Comparison of ENCODE assay signal across 15 cellular contexts in genomic region chrX:132266583-132267355, GRCh38. TPM values are rescaled to one million over a fixed set of nuclear protein-coding genes. Genes with fewer than 3 reads are reported as not detected.
DNase-seq lines count a peak whose midpoint lies in the region; ATAC-seq and TF ChIP-seq lines count a peak whose summit lies in the region.
"Had no signal": no experiment of that assay in that cellular context is flagged by ENCODE, and none has a peak within 500 bp of the region (broad histone marks: within the 10 kb centered on the region; RNA-seq: fewer than 3 reads in every experiment).

No MANE protein-coding gene starts in this region.

- H3K9ac ChIP-seq in fibroblast of lung (ENCODE audit: insufficient read depth, low read length), result no peak overlapping the region
- H3K9ac ChIP-seq: BLaER1 treated with 17β-estradiol and CSF1 and Interleukin-3, amounts not matched to agents 10 nM and 100 nM had no signal

- H3K27ac ChIP-seq in fibroblast of lung (ENCODE audit: insufficient read depth, low read length) (no peak overlapping the region), uterus (peak overlapping the region; percentile 64 to 75), ascending aorta (no peak overlapping the region)
- H3K27ac ChIP-seq: BLaER1 treated with 17β-estradiol and CSF1 and Interleukin-3, amounts not matched to agents 10 nM and 100 nM; cardiac muscle cell; testis had no signal

- TF ChIP-seq POLR2A in uterus (IDR thresholded peaks at IDR 0.05), result no peak

- DNase-seq in stimulated activated CD4-positive, alpha-beta T cell treated with anti-CD3 and anti-CD28 coated beads, Interleukin-15, amount 100 ng/mL, for 48 hours (ENCODE audit: low read depth in 2 of 2), result peak; percentile 2 to 5
- DNase-seq in stimulated activated CD4-positive, alpha-beta T cell treated with anti-CD3 and anti-CD28 coated beads, Interleukin-4, amount 100 ng/mL, for 4 hours, result no peak
- peak; percentile 49 to 78 for DNase-seq in fibroblast of lung (ENCODE audit: low read depth in 2 of 2)
- DNase-seq in uterus, result peak in 1 of 2 donors; percentile 28
- no peak for DNase-seq in NAMALWA (ENCODE audit: low spot score)
- DNase-seq in ascending aorta (ENCODE audit: low spot score in 2 of 2), result no peak
- DNase-seq: erythroblast; natural killer cell; NCI-H1436 treated with DMSO at 0.1 percent for 48 hours; NK-92 treated with Interleukin-12 subunit alpha and Interleukin-12 subunit beta, amount 100 ng/mL, for 24 hours; testis had no signal

- H4K20me1 ChIP-seq in fibroblast of lung (ENCODE audit: control insufficient read depth, extremely low read depth, insufficient read depth, low read length), result no peaks in the 10 kb centered on the region

- no peak overlapping the region for H3K4me3 ChIP-seq in fibroblast of lung (replicated peaks in 1 of 4; ENCODE audit: control extremely low read depth in 1 of 4, insufficient read depth in 1 of 4, low read depth in 3 of 4, low read length in 4 of 4)
- H3K4me3 ChIP-seq in uterus, result no peak overlapping the region
- no peak overlapping the region for H3K4me3 ChIP-seq in ascending aorta
- H3K4me3 ChIP-seq: BLaER1 treated with 17β-estradiol and CSF1 and Interleukin-3, amounts not matched to agents 10 nM and 100 nM; cardiac muscle cell; testis had no signal

- no peaks in the 10 kb centered on the region for H3K36me3 ChIP-seq in fibroblast of lung (ENCODE audit: control insufficient read depth, insufficient read depth, low read length)
- no peaks in the 10 kb centered on the region for H3K36me3 ChIP-seq in uterus
- H3K36me3 ChIP-seq in ascending aorta, result no peaks in the 10 kb centered on the region
- H3K36me3 ChIP-seq: BLaER1 treated with 17β-estradiol and CSF1 and Interleukin-3, amounts not matched to agents 10 nM and 100 nM; cardiac muscle cell had no signal

- H3K9me3 ChIP-seq in fibroblast of lung (ENCODE audit: control insufficient read depth, insufficient read depth, low read depth, low read length), result no peaks in the 10 kb centered on the region
- no peaks in the 10 kb centered on the region for H3K9me3 ChIP-seq in uterus
- no peaks in the 10 kb centered on the region for H3K9me3 ChIP-seq in ascending aorta
- H3K9me3 ChIP-seq: testis had no signal

- intact Hi-C loops in uterus (cut with DNase I; ENCODE audit: low total_unique reads) (no loop called here), ascending aorta (cut with DNase I) (no loop called here)

- no peak overlapping the region for H2AFZ ChIP-seq in fibroblast of lung (ENCODE audit: low read length)

- H3K27me3 ChIP-seq in fibroblast of lung (ENCODE audit: control insufficient read depth, insufficient read depth, low read length) (no peaks in the 10 kb centered on the region), uterus (no peaks in the 10 kb centered on the region), ascending aorta (no peaks in the 10 kb centered on the region)
- H3K27me3 ChIP-seq: cardiac muscle cell, testis had no signal

- peaks cover 5% of the 10 kb centered on the region for H3K36me3 Mint-ChIP-seq in stimulated activated memory B cell treated with anti-CD40 and anti-IgM and Interleukin-4, amounts not matched to agents 10 μg/mL and 1 μg/mL and 100 μg/mL, for 72 hours
- H3K36me3 Mint-ChIP-seq: natural killer cell had no signal

- H3K4me1 ChIP-seq in fibroblast of lung (ENCODE audit: control insufficient read depth, extremely low read depth, insufficient read depth, low read length), result no peaks in the 10 kb centered on the region
- H3K4me1 ChIP-seq in uterus, result no peaks in the 10 kb centered on the region
- H3K4me1 ChIP-seq in ascending aorta, result no peaks in the 10 kb centered on the region
- H3K4me1 ChIP-seq: BLaER1 treated with 17β-estradiol and CSF1 and Interleukin-3, amounts not matched to agents 10 nM and 100 nM; testis had no signal

- H3K27me3 Mint-ChIP-seq in stimulated activated memory B cell treated with anti-CD40 and anti-IgM and Interleukin-4, amounts not matched to agents 10 μg/mL and 1 μg/mL and 100 μg/mL, for 72 hours, result no peaks in the 10 kb centered on the region

- no peaks in the 10 kb centered on the region for H3K79me2 ChIP-seq in fibroblast of lung (ENCODE audit: control insufficient read depth, insufficient read depth, low read length)

- no peak overlapping the region for H3K4me2 ChIP-seq in fibroblast of lung (ENCODE audit: extremely low read depth, insufficient read depth, low read length)
- H3K4me2 ChIP-seq: BLaER1 treated with 17β-estradiol and CSF1 and Interleukin-3, amounts not matched to agents 10 nM and 100 nM had no signal

- TF ChIP-seq CTCF in fibroblast of lung (conservative IDR thresholded peaks at IDR 0.05 in 1 of 2, IDR thresholded peaks at IDR 0.05 in 1 of 2; ENCODE audit: low read depth in 1 of 2, low read length in 2 of 2) (no peak), uterus (IDR thresholded peaks at IDR 0.05) (no peak), ascending aorta (IDR thresholded peaks at IDR 0.05) (no peak)

- H3K27ac Mint-ChIP-seq in stimulated activated memory B cell treated with anti-CD40 and anti-IgM and Interleukin-4, amounts not matched to agents 10 μg/mL and 1 μg/mL and 100 μg/mL, for 72 hours, result no peak overlapping the region
- H3K27ac Mint-ChIP-seq: natural killer cell had no signal

- peak; percentile 78 for ATAC-seq in HG03469 (IDR thresholded peaks at IDR 0.05; ENCODE audit: unreplicated experiment)
- no peak for ATAC-seq in stimulated activated memory B cell treated with anti-CD40 and anti-IgM and Interleukin-4, amounts not matched to agents 10 μg/mL and 1 μg/mL and 100 μg/mL, for 72 hours
- ATAC-seq: natural killer cell had no signal

- no peak overlapping the region for H3K4me3 Mint-ChIP-seq in stimulated activated memory B cell treated with anti-CD40 and anti-IgM and Interleukin-4, amounts not matched to agents 10 μg/mL and 1 μg/mL and 100 μg/mL, for 72 hours
- H3K4me3 Mint-ChIP-seq: natural killer cell had no signal

- H3K9me3 Mint-ChIP-seq in stimulated activated memory B cell treated with anti-CD40 and anti-IgM and Interleukin-4, amounts not matched to agents 10 μg/mL and 1 μg/mL and 100 μg/mL, for 72 hours, result no peaks in the 10 kb centered on the region
- H3K9me3 Mint-ChIP-seq: natural killer cell had no signal

- H3K4me1 Mint-ChIP-seq in stimulated activated memory B cell treated with anti-CD40 and anti-IgM and Interleukin-4, amounts not matched to agents 10 μg/mL and 1 μg/mL and 100 μg/mL, for 72 hours, result no peaks in the 10 kb centered on the region
- H3K4me1 Mint-ChIP-seq: natural killer cell had no signal

RNA-seq across cellular contexts. Expression of gene RAP2C, which starts 47.5 kb away (rescaled TPM):
- total RNA-seq in fibroblast of lung (13.6 and 24.4 TPM in 2 replicates), uterus (100 to 1,000 TPM in 2 of 4 donors, 10 to 100 TPM in 2; 68.6 to 146 (median 111) TPM), ascending aorta (3.4 TPM)
- polyA plus RNA-seq in fibroblast of lung, result 17.6 and 18.5 TPM in 2 replicates
- 20.9 and 22.3 TPM in 2 replicates for polyA plus RNA-seq in fibroblast of lung (2012)
- 11.5 and 16.3 TPM in 2 replicates for polyA minus RNA-seq in fibroblast of lung (ENCODE audit: low replicate concordance)

Comparison
In these comparisons a context has a peak if more than half of its experiments do, and no peak if none do; other contexts are left out.
1. DNase-seq: peak in stimulated activated CD4-positive, alpha-beta T cell treated with anti-CD3 and anti-CD28 coated beads, Interleukin-15, amount 100 ng/mL, for 48 hours (2 of 2) and fibroblast of lung (2 of 2); none in stimulated activated CD4-positive, alpha-beta T cell treated with anti-CD3 and anti-CD28 coated beads, Interleukin-4, amount 100 ng/mL, for 4 hours (0 of 2), NAMALWA (single experiment) and ascending aorta (0 of 2).
2. H3K27ac ChIP-seq: peak in uterus (2 of 2); none in fibroblast of lung (single experiment) and ascending aorta (0 of 2).